8 cellular contexts compared by ENCODE assay signal in the genomic region with DNA sequence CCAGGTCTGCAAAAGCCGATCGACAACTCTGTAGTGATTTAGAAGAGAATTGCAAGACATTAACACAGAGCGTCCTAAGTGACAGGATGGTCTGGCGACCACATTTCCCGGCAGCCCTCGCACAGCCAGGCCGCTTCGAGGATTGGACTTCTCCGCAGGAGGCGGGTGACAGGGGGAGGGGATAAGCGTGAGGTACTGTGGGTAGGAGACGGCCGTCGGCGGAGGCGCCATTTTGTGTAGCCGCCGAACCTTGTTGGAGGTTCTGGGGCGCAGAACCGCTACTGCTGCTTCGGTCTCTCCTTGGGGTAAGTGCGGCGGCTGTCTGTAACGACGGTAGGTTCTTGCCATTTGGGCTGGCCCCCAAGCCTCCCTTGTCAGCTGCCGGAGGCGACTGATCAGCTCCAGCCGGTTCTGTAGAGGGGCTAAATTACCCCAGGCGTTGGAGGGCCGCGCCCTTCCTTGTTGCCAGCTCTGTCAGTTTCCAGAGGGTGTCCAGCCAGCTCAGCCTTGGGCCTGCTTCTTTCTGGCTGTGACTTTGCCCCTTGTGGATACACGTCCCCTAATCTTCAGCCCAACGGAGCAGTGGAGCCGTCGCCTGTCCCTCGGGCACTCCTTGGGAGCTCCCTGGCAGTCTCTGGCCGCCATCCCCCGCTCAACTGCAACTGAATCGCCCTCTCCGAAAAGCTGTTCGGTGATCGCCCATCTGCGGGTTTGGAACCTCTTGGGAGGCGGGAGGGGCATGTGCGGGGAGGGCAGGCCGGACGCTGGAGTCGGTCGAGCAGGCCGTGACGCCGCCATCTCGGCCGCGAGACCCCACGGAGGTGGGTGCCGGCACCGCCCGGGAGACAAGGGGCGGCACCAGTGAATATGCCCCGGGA. TPM values are rescaled to one million over a fixed set of nuclear protein-coding genes. Genes with fewer than 3 reads are reported as not detected.
DNase-seq lines count a peak whose midpoint lies in the region; ATAC-seq, FAIRE-seq and TF ChIP-seq lines count a peak whose summit lies in the region.

RBM5 (plus strand) TSS at position 195 of the 878 bp plus-strand sequence. CDS start 1,516 bp downstream, outside the sequence.

- peaks cover 29% of the 10 kb centered on the region for H3K36me3 ChIP-seq in CD8-positive, alpha-beta memory T cell (ENCODE audit: insufficient read depth, low read length)
- peaks cover 13 to 40% (median 28%) of the 10 kb centered on the region in 4 experiments for H3K36me3 ChIP-seq in H1 (ENCODE audit: control insufficient read depth in 2 of 4, insufficient read depth in 4 of 4, low read length in 3 of 4)

- H2AFZ ChIP-seq in H1 (ENCODE audit: low read length) = peak within 1 kb of the TSS; percentile 66

- no peak within 1 kb of the TSS for H2BK15ac ChIP-seq in H1 (ENCODE audit: low read length)

- TF ChIP-seq EP300 in H1 (IDR thresholded peaks at IDR 0.05; ENCODE audit: borderline replicate concordance in 1 of 2, low read depth in 2 of 2, low read length in 2 of 2) = no peak

- peaks cover 28% of the 10 kb centered on the region for H3K4me1 ChIP-seq in CD8-positive, alpha-beta memory T cell (ENCODE audit: insufficient read depth, low read length)
- peaks cover 0 to 3% (median 0%) of the 10 kb centered on the region in 4 experiments; a peak in 1 of 7 replicates for H3K4me1 ChIP-seq in H1 (replicated peaks in 1 of 4; ENCODE audit: control insufficient read depth in 3 of 4, insufficient read depth in 4 of 4, low read length in 3 of 4)

- H3K4ac ChIP-seq in H1 (replicated peaks; ENCODE audit: insufficient read length, low read depth, low read length) = peak within 1 kb of the TSS; percentile 91

- no peaks in the 10 kb centered on the region for H4K20me1 ChIP-seq in H1 (replicated peaks in 1 of 2; ENCODE audit: control insufficient read depth in 1 of 2, insufficient read depth in 2 of 2, low read length in 2 of 2)

- H3K27ac Mint-ChIP-seq in CD8-positive, alpha-beta memory T cell = peak within 1 kb of the TSS; percentile 91 to 99 (median 98)
- peak within 1 kb of the TSS; percentile 98 for H3K27ac Mint-ChIP-seq in memory B cell

- peak within 1 kb of the TSS; percentile 99 for H3K27ac ChIP-seq in CD8-positive, alpha-beta memory T cell (ENCODE audit: low read depth, low read length)
- H3K27ac ChIP-seq in H1 (ENCODE audit: low read depth, low read length) = peak within 1 kb of the TSS; percentile 87

- H2BK120ac ChIP-seq in H1 (replicated peaks; ENCODE audit: low read depth, low read length) = no peak within 1 kb of the TSS

- peaks cover 8 to 51% (median 19%) of the 10 kb centered on the region in 3 donors for H3K36me3 Mint-ChIP-seq in CD8-positive, alpha-beta memory T cell
- H3K36me3 Mint-ChIP-seq in memory B cell = peaks cover 15% of the 10 kb centered on the region

- H2BK20ac ChIP-seq in H1 (ENCODE audit: low read length) = no peak within 1 kb of the TSS

- peaks cover 0 to 2% of the 10 kb centered on the region in 2 donors for H3K27me3 Mint-ChIP-seq in CD8-positive, alpha-beta memory T cell
- no peaks in the 10 kb centered on the region for H3K27me3 Mint-ChIP-seq in memory B cell

- TF ChIP-seq POLR2A in H1 (IDR thresholded peaks at IDR 0.05; ENCODE audit: control extremely low read depth in 1 of 2, low read depth in 2 of 2, low read length in 2 of 2) = peak in 1 of 2 experiments; percentile 78; a peak in 2 of 3 replicates

- peak within 1 kb of the TSS; percentile 100 for H3K4me3 ChIP-seq in CD8-positive, alpha-beta memory T cell (ENCODE audit: low read length)
- H3K4me3 ChIP-seq in H1 (ENCODE audit: extremely low read depth in 1 of 4, insufficient read depth in 2 of 4, low read depth in 3 of 4, low read length in 4 of 4) = peak within 1 kb of the TSS; percentile 86 to 100 (median 100)

- peak; percentile 85 to 94 (median 86) for DNase-seq in CD8-positive, alpha-beta memory T cell
- DNase-seq in HT-29 (ENCODE audit: low spot score) = peak; percentile 78
- peak; percentile 91 for DNase-seq in NOMO-1 treated with dmso at 0.1 percent for 144 hours (lab: John Stamatoyannopoulos, UW; ENCODE audit: unreplicated experiment)
- peak; percentile 68 to 79 (median 75) for DNase-seq in activated CD8-positive, alpha-beta memory T cell treated with anti-CD3 and anti-CD28 coated beads for 48 hours (ENCODE audit: low read depth in 2 of 3, low spot score in 2 of 3)
- DNase-seq in H1 (ENCODE audit: low read depth in 1 of 2, low spot score in 2 of 2) = peak; percentile 68 to 94
- DNase-seq in memory B cell (ENCODE audit: low spot score in 2 of 2) = peak; percentile 82 to 88
- DNase-seq in stimulated activated CD8-positive, alpha-beta memory T cell treated with anti-CD3 and anti-CD28 coated beads, Interleukin-12 subunit alpha, Interleukin-12 subunit beta, amount 100 ng/mL, for 24 hours (ENCODE audit: extremely low read depth) = peak; percentile 81

- peak within 1 kb of the TSS; percentile 90 for H2BK5ac ChIP-seq in H1 (ENCODE audit: low read depth, low read length)

- no peak within 1 kb of the TSS for H3K23ac ChIP-seq in H1 (ENCODE audit: insufficient read length)

- peak within 1 kb of the TSS; percentile 81 for H2BK12ac ChIP-seq in H1 (ENCODE audit: low read depth, low read length)

- ATAC-seq in GM19468 (IDR thresholded peaks at IDR 0.05; ENCODE audit: extremely low read depth, unreplicated experiment) (peak; percentile 86), memory B cell (ENCODE audit: low read depth) (peak; percentile 99)

- peaks cover 0 to 21% of the 10 kb centered on the region in 2 experiments; a peak in 3 of 4 replicates for H3K79me2 ChIP-seq in H1 (ENCODE audit: control insufficient read depth in 1 of 2, insufficient read depth in 2 of 2, low read length in 2 of 2)

- H3K56ac ChIP-seq in H1 (replicated peaks; ENCODE audit: insufficient read length, low read depth, low read length) = peak within 1 kb of the TSS; percentile 87

- no peak within 1 kb of the TSS for H3K14ac ChIP-seq in H1 (ENCODE audit: insufficient read length)

- H4K91ac ChIP-seq in H1 (replicated peaks; ENCODE audit: insufficient read length, low read length) = peak within 1 kb of the TSS; percentile 66

- H3K4me3 Mint-ChIP-seq in CD8-positive, alpha-beta memory T cell = peak within 1 kb of the TSS; percentile 92 to 98 (median 96)
- peak within 1 kb of the TSS; percentile 96 for H3K4me3 Mint-ChIP-seq in memory B cell

- H3K18ac ChIP-seq in H1 (ENCODE audit: extremely low read depth, low read length) = peak within 1 kb of the TSS; percentile 64

- 2% methylated on average over 61 of the region's 61 CpGs; no CpG with 5 or more reads in 1 of the 2 experiments for WGBS in H1 (ENCODE audit: extremely low coverage in 1 of 2, insufficient coverage in 1 of 2, insufficient read length in 1 of 2, insufficient replicate concordance in 2 of 2, low coverage in 1 of 2, low lambda C conversion rate in 2 of 2, missing lambda C conversion rate in 1 of 2), 2 experiments

- no peaks in the 10 kb centered on the region for H3K23me2 ChIP-seq in H1 (ENCODE audit: low read depth, low read length)

- TF ChIP-seq CTCF in H1 (IDR thresholded peaks at IDR 0.05; ENCODE audit: control extremely low read depth in 1 of 3, insufficient read depth in 1 of 3, low read depth in 1 of 3, low read length in 3 of 3) = no peak

- H3K27me3 ChIP-seq in CD8-positive, alpha-beta memory T cell (ENCODE audit: insufficient read depth, low read length, poor library complexity, severe bottlenecking) = no peaks in the 10 kb centered on the region
- H3K27me3 ChIP-seq in H1 (replicated peaks in 1 of 4; ENCODE audit: control insufficient read depth in 3 of 4, extremely low read depth in 1 of 4, insufficient read depth in 3 of 4, low read length in 3 of 4) = no peaks in the 10 kb centered on the region

- H3K9me3 Mint-ChIP-seq in CD8-positive, alpha-beta memory T cell = no peaks in the 10 kb centered on the region
- H3K9me3 Mint-ChIP-seq in memory B cell = no peaks in the 10 kb centered on the region

- peak within 1 kb of the TSS; percentile 86 to 96 (median 93) for H3K9ac ChIP-seq in H1 (replicated peaks in 1 of 4; ENCODE audit: extremely low read depth in 1 of 4, low read depth in 3 of 4, low read length in 3 of 4)

- no peak for TF ChIP-seq RAD21 in H1 (IDR thresholded peaks at IDR 0.05 in 1 of 2, conservative IDR thresholded peaks at IDR 0.05 in 1 of 2; ENCODE audit: low read depth in 2 of 2, low read length in 2 of 2)

- H3K9me3 ChIP-seq in CD8-positive, alpha-beta memory T cell (ENCODE audit: low read length) = no peaks in the 10 kb centered on the region
- peaks cover 3 to 7% of the 10 kb centered on the region in 2 experiments; a peak in 2 of 4 replicates for H3K9me3 ChIP-seq in H1 (ENCODE audit: insufficient read depth in 2 of 2, low read depth in 1 of 2, low read length in 1 of 2)

- no peak within 1 kb of the TSS for H2AK5ac ChIP-seq in H1 (ENCODE audit: low read depth, low read length)

- H3K4me2 ChIP-seq in H1 (ENCODE audit: insufficient read depth in 1 of 2, low read depth in 2 of 2, low read length in 2 of 2) = peak within 1 kb of the TSS; percentile 81 to 88

- H4K5ac ChIP-seq in H1 (ENCODE audit: insufficient read length, low read depth, low read length) = peak within 1 kb of the TSS; percentile 92

- peaks cover 33 to 43% (median 38%) of the 10 kb centered on the region in 3 donors for H3K4me1 Mint-ChIP-seq in CD8-positive, alpha-beta memory T cell
- peaks cover 13% of the 10 kb centered on the region for H3K4me1 Mint-ChIP-seq in memory B cell

- H4K8ac ChIP-seq in H1 (ENCODE audit: extremely low read depth, insufficient read depth, low read length) = peak within 1 kb of the TSS; percentile 95

- POLR2A ChIA-PET in CD8-positive, alpha-beta memory T cell (lab: Charles Lee) = interaction anchor here (0.6 to 0.7 kb wide), 2 partner anchors 17 to 144 kb away, joined by 3 read pairs; no protein-coding TSS in a partner anchor
- POLR2A ChIA-PET in H1 (lab: Charles Lee; ENCODE audit: partially characterized antibody) = interaction anchor here (0.6 to 1.6 kb wide), 8 partner anchors 9 to 159 kb away, joined by 3 to 5 read pairs (median 3); partner anchors contain the start of gene MON1A

- CTCF ChIA-PET in CD8-positive, alpha-beta memory T cell (lab: Charles Lee) = interaction anchor here (1.0 to 1.3 kb wide), 3 partner anchors 10 to 286 kb away, joined by 3 read pairs; partner anchors contain the start of gene INKA1
- CTCF ChIA-PET in H1 (lab: Charles Lee; ENCODE audit: partially characterized antibody) = interaction anchor here (0.6 to 1.8 kb wide), 5 partner anchors 11 to 311 kb away, joined by 3 to 4 read pairs (median 3); no protein-coding TSS in a partner anchor

- peak; percentile 42 for FAIRE-seq in H1 (lab: Jason Lieb, UNC)

- H3K79me1 ChIP-seq in H1 (ENCODE audit: low read depth, low read length) = no peaks in the 10 kb centered on the region; the same call in 1 of the 2 replicates

RNA-seq across cellular contexts. Expression of gene RBM5, which starts in this region (rescaled TPM):
- total RNA-seq in CD8-positive, alpha-beta memory T cell = 100 to 1,000 TPM; 127 to 136 TPM
- polyA plus RNA-seq in CD8-positive, alpha-beta memory T cell = 36.9 TPM
- 33.5 and 35.8 TPM in 2 replicates for total RNA-seq in HT-29 (2014; rRNA removed; shearing (Covaris generic))
- 82.7 and 83.7 TPM in 2 replicates for total RNA-seq in H1 (2021; fragmentation: NEBNext Ultra II Directional; extraction: Animal tissue kit (Norgen Biotek cat#: 25700))
- 98.8 and 144 TPM in 2 replicates for polyA plus RNA-seq in H1 (2011; rRNA removed)
- 117 TPM for polyA plus RNA-seq in H1 (2011; cell fraction: cytosol; rRNA removed)
- 355 TPM for polyA plus RNA-seq in H1 (2011; cell fraction: nucleus; rRNA removed)
- polyA plus RNA-seq in H1 (2012, experiment 1 of 2) = 91.9 to 114 TPM (median 101 TPM) in 4 replicates
- polyA plus RNA-seq in H1 (2012, experiment 2 of 2) = 9.8 TPM
- polyA plus RNA-seq in H1 (2013, experiment 1 of 2) = 58.9 TPM
- 53.3 TPM for polyA plus RNA-seq in H1 (2013, experiment 2 of 2)
- polyA minus RNA-seq in H1 (2011; rRNA and poly(A)+ RNA removed) = 204 and 285 TPM in 2 replicates
- 101 TPM for polyA minus RNA-seq in H1 (2011; cell fraction: cytosol; rRNA and poly(A)+ RNA removed)
- polyA minus RNA-seq in H1 (2011; cell fraction: nucleus; rRNA and poly(A)+ RNA removed) = 187 TPM

Comparison
In these comparisons a context has a peak if more than half of its experiments do, and no peak if none do; other contexts are left out.
1. Peak in every context shown above with its lines: DNase-seq, ATAC-seq, H3K4me3 ChIP-seq and H3K27ac ChIP-seq.